ENCODE assay signal across 1 cellular context in the genomic region with DNA sequence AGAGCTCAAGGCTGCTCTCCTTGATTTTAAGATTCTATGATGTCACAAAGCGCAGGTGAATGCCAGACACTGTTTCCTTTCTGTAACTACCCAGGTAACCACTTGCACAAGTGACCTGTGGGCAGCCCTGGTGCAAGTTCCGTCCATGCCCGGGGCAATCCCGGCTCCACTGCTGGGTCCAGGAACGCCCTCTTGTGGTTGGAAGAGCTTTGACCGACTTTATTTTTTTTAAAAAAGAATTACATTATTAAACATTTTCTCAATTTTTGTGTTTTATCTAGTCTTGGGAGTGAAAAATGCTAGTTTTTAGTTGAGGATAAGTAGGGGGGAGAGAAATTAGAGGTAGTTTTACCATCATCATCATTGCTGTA.
TF ChIP-seq lines count a peak whose summit lies in the region.

No MANE protein-coding gene starts in this region.

TF ChIP-seq in WTC11, 78 proteins besides CTCF, POLR2A, EP300 and RAD21 (continued from another document):
- TF ChIP-seq, protein P1, sequence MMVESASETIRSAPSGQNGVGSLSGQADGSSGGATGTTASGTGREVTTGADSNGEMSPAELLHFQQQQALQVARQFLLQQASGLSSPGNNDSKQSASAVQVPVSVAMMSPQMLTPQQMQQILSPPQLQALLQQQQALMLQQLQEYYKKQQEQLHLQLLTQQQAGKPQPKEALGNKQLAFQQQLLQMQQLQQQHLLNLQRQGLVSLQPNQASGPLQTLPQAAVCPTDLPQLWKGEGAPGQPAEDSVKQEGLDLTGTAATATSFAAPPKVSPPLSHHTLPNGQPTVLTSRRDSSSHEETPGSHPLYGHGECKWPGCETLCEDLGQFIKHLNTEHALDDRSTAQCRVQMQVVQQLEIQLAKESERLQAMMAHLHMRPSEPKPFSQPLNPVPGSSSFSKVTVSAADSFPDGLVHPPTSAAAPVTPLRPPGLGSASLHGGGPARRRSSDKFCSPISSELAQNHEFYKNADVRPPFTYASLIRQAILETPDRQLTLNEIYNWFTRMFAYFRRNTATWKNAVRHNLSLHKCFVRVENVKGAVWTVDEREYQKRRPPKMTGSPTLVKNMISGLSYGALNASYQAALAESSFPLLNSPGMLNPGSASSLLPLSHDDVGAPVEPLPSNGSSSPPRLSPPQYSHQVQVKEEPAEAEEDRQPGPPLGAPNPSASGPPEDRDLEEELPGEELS (CRISPR knock-in tag; IDR thresholded peaks at IDR 0.05), result no peak
- TF ChIP-seq, protein P2, sequence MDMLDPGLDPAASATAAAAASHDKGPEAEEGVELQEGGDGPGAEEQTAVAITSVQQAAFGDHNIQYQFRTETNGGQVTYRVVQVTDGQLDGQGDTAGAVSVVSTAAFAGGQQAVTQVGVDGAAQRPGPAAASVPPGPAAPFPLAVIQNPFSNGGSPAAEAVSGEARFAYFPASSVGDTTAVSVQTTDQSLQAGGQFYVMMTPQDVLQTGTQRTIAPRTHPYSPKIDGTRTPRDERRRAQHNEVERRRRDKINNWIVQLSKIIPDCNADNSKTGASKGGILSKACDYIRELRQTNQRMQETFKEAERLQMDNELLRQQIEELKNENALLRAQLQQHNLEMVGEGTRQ (CRISPR knock-in tag; IDR thresholded peaks at IDR 0.05), result no peak
TF ChIP-seq in WTC11: peak in this region for 0.
